ENCODE assay signal across 9 cellular contexts in genomic region chr2:191155608-191156071, GRCh38. TPM values are rescaled to one million over a fixed set of nuclear protein-coding genes. Genes with fewer than 3 reads are reported as not detected.
DNase-seq lines count a peak whose midpoint lies in the region; ATAC-seq and TF ChIP-seq lines count a peak whose summit lies in the region.
"Had no signal": no experiment of that assay in that cellular context is flagged by ENCODE, and none has a peak within 500 bp of the region (broad histone marks: within the 10 kb centered on the region; RNA-seq: fewer than 3 reads in every experiment).

No MANE protein-coding gene starts in this region.

- H3K4me3 ChIP-seq in heart right ventricle (no peak overlapping the region), aorta (ENCODE audit: low read length in 2 of 2) (no peak overlapping the region)
- H3K4me3 ChIP-seq: BLaER1 treated with 17β-estradiol and CSF1 and Interleukin-3, amounts not matched to agents 10 nM and 100 nM had no signal

- H3K36me3 ChIP-seq in heart right ventricle (no peaks in the 10 kb centered on the region), aorta (ENCODE audit: control insufficient read depth in 1 of 2, insufficient read depth in 2 of 2, low read length in 1 of 2) (no peaks in the 10 kb centered on the region)
- H3K36me3 ChIP-seq: BLaER1 treated with 17β-estradiol and CSF1 and Interleukin-3, amounts not matched to agents 10 nM and 100 nM had no signal

- H3K27ac ChIP-seq in VCaP = no peak overlapping the region
- no peak overlapping the region for H3K27ac ChIP-seq in heart right ventricle
- H3K27ac ChIP-seq in aorta (ENCODE audit: low read depth in 1 of 2, low read length in 2 of 2) = no peak overlapping the region
- H3K27ac ChIP-seq: BLaER1 treated with 17β-estradiol and CSF1 and Interleukin-3, amounts not matched to agents 10 nM and 100 nM had no signal

- peak; percentile 37 for DNase-seq in DMS79 treated with DMSO at 0.1 percent for 48 hours (lab: John Stamatoyannopoulos, UW)
- DNase-seq in DMS79 (lab: John Stamatoyannopoulos, UW) = no peak
- peak; percentile 8 to 52 (median 9) for DNase-seq in NCI-H1417 (lab: John Stamatoyannopoulos, UW)
- no peak for DNase-seq in heart right ventricle
- DNase-seq in aorta = no peak

- ATAC-seq in GM21528 (IDR thresholded peaks at IDR 0.05; ENCODE audit: low FRiP score, unreplicated experiment) = peak; percentile 45
- peak in 3 of 8 donors; percentile 20 to 43 (median 33) for ATAC-seq in heart right ventricle
- ATAC-seq in aorta (ENCODE audit: low FRiP score) = peak; percentile 57
- no peak for ATAC-seq in HG02571 (IDR thresholded peaks at IDR 0.05; ENCODE audit: unreplicated experiment)

- peaks cover 0 to 15% (median 4%) of the 10 kb centered on the region in 9 donors for H3K4me1 ChIP-seq in heart right ventricle
- H3K4me1 ChIP-seq in aorta (ENCODE audit: control insufficient read depth in 1 of 2, insufficient read depth in 2 of 2, low read length in 2 of 2) = no peaks in the 10 kb centered on the region

- H3K27me3 ChIP-seq in heart right ventricle (no peaks in the 10 kb centered on the region), aorta (ENCODE audit: control insufficient read depth in 1 of 2, insufficient read depth in 2 of 2, low read length in 1 of 2) (no peaks in the 10 kb centered on the region)

- TF ChIP-seq CTCF in VCaP (conservative IDR thresholded peaks at IDR 0.05) (peak; percentile 83), heart right ventricle (IDR thresholded peaks at IDR 0.05) (peak in 8 of 9 donors; percentile 6 to 66 (median 56))

- H3K9me3 ChIP-seq in heart right ventricle (no peaks in the 10 kb centered on the region), aorta (ENCODE audit: control insufficient read depth, low read length) (no peaks in the 10 kb centered on the region)
- H3K9me3 ChIP-seq: BLaER1 treated with 17β-estradiol and CSF1 and Interleukin-3, amounts not matched to agents 10 nM and 100 nM had no signal

- intact Hi-C loops in heart right ventricle (cut with DNase I) = loop anchor here in 6 of 10 donors (2.0 to 10.0 kb wide), 4 partner anchors 101 to 371 kb away; no protein-coding TSS in a partner anchor
- intact Hi-C loops in aorta (cut with DNase I) = loop anchor here in 1 of 2 donors (5.0 kb wide), 1 partner anchor 103 kb away; no protein-coding TSS in a partner anchor

- WGBS in heart right ventricle, 2 donors = 54 to 62% methylated on average over 1 of the region's 1 CpG
- WGBS in aorta, 2 donors = 57 to 63% methylated on average over 1 of the region's 1 CpG

RNA-seq across cellular contexts. Expression of gene STAT4, which starts 4.8 kb away (rescaled TPM):
- total RNA-seq in heart right ventricle = 1 to 10 TPM in 8 of 10 donors, under 1 TPM in 2; 0.52 to 9.4 (median 2.2) TPM
- polyA plus RNA-seq in heart right ventricle = 1 to 10 TPM in 1 of 2 donors, under 1 TPM in 1; 0.52 to 2.2 TPM
- 1 to 10 TPM; 3.8 to 7.7 TPM for total RNA-seq in aorta
- 1 to 10 TPM; 1.1 to 2.2 TPM for polyA plus RNA-seq in aorta

Comparison
In these comparisons a context has a peak if more than half of its experiments do, and no peak if none do; other contexts are left out.
1. DNase-seq: peak in DMS79 treated with DMSO at 0.1 percent for 48 hours (single experiment) and NCI-H1417 (3 of 3); none in DMS79 (single experiment), heart right ventricle (0 of 2) and aorta (0 of 2).